ENCODE assay signal across 2 cellular contexts in genomic region chr4:169277838-169278237, GRCh38. TPM values are rescaled to one million over a fixed set of nuclear protein-coding genes. Genes with fewer than 3 reads are reported as not detected.
"Had no signal": no experiment of that assay in that cellular context is flagged by ENCODE, and none has a peak within 500 bp of the region (broad histone marks: within the 10 kb centered on the region; RNA-seq: fewer than 3 reads in every experiment).

No MANE protein-coding gene starts in this region.

RNA-seq across cellular contexts. Expression of gene SH3RF1, which starts 7.1 kb away (rescaled TPM):
- polyA plus RNA-seq: naive thymus-derived CD4-positive, alpha-beta T cell; naive thymus-derived CD8-positive, alpha-beta T cell had no signal
